25 cellular contexts compared by ENCODE assay signal in the genomic region with DNA sequence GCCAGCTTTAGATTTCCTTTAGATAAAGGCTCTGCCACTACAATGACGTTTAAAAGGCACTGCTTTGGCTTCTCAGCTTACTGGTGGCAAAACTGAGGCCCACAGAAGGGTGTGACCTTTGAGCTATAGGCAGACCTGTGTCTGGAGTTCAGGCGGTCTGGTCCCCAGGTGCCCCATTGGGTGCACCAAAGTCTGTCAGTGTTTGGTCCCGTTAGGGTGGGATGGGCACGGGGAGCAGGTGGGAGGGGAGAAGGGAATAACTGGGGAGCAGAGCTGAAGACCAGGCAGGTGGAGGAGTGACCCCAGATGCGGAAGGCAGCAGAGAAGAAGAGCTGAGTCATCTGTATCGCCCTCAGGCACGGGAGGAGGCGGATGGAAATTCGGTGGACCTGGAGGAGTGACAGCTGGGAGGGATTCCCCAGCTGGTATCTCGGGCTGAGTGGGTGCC. TPM values are rescaled to one million over a fixed set of nuclear protein-coding genes. Genes with fewer than 3 reads are reported as not detected.
DNase-seq lines count a peak whose midpoint lies in the region; ATAC-seq, FAIRE-seq and TF ChIP-seq lines count a peak whose summit lies in the region.
"Had no signal": no experiment of that assay in that cellular context is flagged by ENCODE, and none has a peak within 500 bp of the region (broad histone marks: within the 10 kb centered on the region; RNA-seq: fewer than 3 reads in every experiment).

No MANE protein-coding gene starts in this region.

- H3K4me2 ChIP-seq in HepG2 (ENCODE audit: low read depth, low read length) = peak overlapping the region; percentile 6

- H2AFZ ChIP-seq in HepG2 (ENCODE audit: low read length) = no peak overlapping the region

- H3K4me3 ChIP-seq in HepG2 (replicated peaks in 1 of 3; ENCODE audit: insufficient read depth in 1 of 3, low read depth in 2 of 3, low read length in 3 of 3) (no peak overlapping the region), right lobe of liver (no peak overlapping the region), suprapubic skin (no peak overlapping the region)
- H3K4me3 ChIP-seq in naive thymus-derived CD4-positive, alpha-beta T cell (ENCODE audit: low read length) = no peak overlapping the region
- H3K4me3 ChIP-seq: lower lobe of right lung, mucosa of descending colon, stomach, tibial nerve had no signal

- TF ChIP-seq CTCF in HepG2 (CRISPR knock-in tag; IDR thresholded peaks at IDR 0.05) (no peak), right lobe of liver (IDR thresholded peaks at IDR 0.05) (no peak), suprapubic skin (IDR thresholded peaks at IDR 0.05) (no peak)

- TF ChIP-seq RAD21 in HepG2 (CRISPR knock-in tag; IDR thresholded peaks at IDR 0.05) = no peak

- no peaks in the 10 kb centered on the region for H3K79me2 ChIP-seq in HepG2 (ENCODE audit: insufficient read depth, low read length)

- no TSS peak for BruUV-seq in HepG2 (replicated peaks; lab: Mats Ljungman, UMichigan)

- no peaks in the 10 kb centered on the region for H3K9me3 Mint-ChIP-seq in central memory CD8-positive, alpha-beta T cell
- H3K9me3 Mint-ChIP-seq in naive thymus-derived CD4-positive, alpha-beta T cell = peaks cover 0 to 1% (median 0%) of the 10 kb centered on the region in 11 donors
- H3K9me3 Mint-ChIP-seq: activated CD8-positive, alpha-beta T cell treated with anti-CD3 and anti-CD28 coated beads for 36 hours; activated T-cell treated with anti-CD3 and anti-CD28 coated beads, Interleukin-2, amount 50 U/mL, for 4 hours; dendritic cell treated with granulocyte-macrophage colony-stimulating factor and Interleukin-4, amounts not matched to agents 40 ng/mL and 50 ng/mL, for 4 days; IgD-negative memory B cell had no signal

- H3K9me3 ChIP-seq in HepG2 (ENCODE audit: low read length) (no peaks in the 10 kb centered on the region), right lobe of liver (no peaks in the 10 kb centered on the region), suprapubic skin (no peaks in the 10 kb centered on the region)
- no peaks in the 10 kb centered on the region for H3K9me3 ChIP-seq in naive thymus-derived CD4-positive, alpha-beta T cell (ENCODE audit: control insufficient read depth in 2 of 3, low read length in 3 of 3)
- H3K9me3 ChIP-seq: lower lobe of right lung, mucosa of descending colon, stomach, tibial nerve had no signal

- POLR2A ChIA-PET in HepG2 (lab: Yijun Ruan, JAX) = interaction anchor here (0.6 to 2.1 kb wide), 4 partner anchors 20 to 250 kb away, joined by 3 to 8 read pairs (median 4); partner anchors contain the start of gene GCAT
- POLR2A ChIA-PET in naive thymus-derived CD4-positive, alpha-beta T cell (lab: Charles Lee) = no interaction called here

- no peaks in the 10 kb centered on the region for H3K27me3 ChIP-seq in HepG2 (ENCODE audit: control insufficient read depth in 1 of 2, insufficient read depth in 2 of 2, low read length in 2 of 2)
- H3K27me3 ChIP-seq in right lobe of liver = no peaks in the 10 kb centered on the region
- no peaks in the 10 kb centered on the region for H3K27me3 ChIP-seq in suprapubic skin
- no peaks in the 10 kb centered on the region for H3K27me3 ChIP-seq in naive thymus-derived CD4-positive, alpha-beta T cell (ENCODE audit: control insufficient read depth in 2 of 2, insufficient read depth in 2 of 2, low read length in 2 of 2)
- H3K27me3 ChIP-seq: stomach, tibial nerve had no signal

- peaks cover 14% of the 10 kb centered on the region for H3K36me3 Mint-ChIP-seq in central memory CD8-positive, alpha-beta T cell (ENCODE audit: insufficient read depth)
- H3K36me3 Mint-ChIP-seq in naive thymus-derived CD4-positive, alpha-beta T cell = peaks cover 4 to 14% (median 9%) of the 10 kb centered on the region in 5 donors

- no peaks in the 10 kb centered on the region for H4K20me1 ChIP-seq in HepG2 (ENCODE audit: insufficient read depth, low read length)

- H3K4me1 ChIP-seq in HepG2 (ENCODE audit: insufficient read depth, low read length) = peaks cover 57% of the 10 kb centered on the region
- H3K4me1 ChIP-seq in right lobe of liver = peaks cover 0 to 31% (median 15%) of the 10 kb centered on the region in 4 donors
- peaks cover 14% of the 10 kb centered on the region for H3K4me1 ChIP-seq in suprapubic skin
- no peaks in the 10 kb centered on the region for H3K4me1 ChIP-seq in naive thymus-derived CD4-positive, alpha-beta T cell (ENCODE audit: control insufficient read depth in 2 of 2, insufficient read depth in 2 of 2, low read length in 2 of 2)
- H3K4me1 ChIP-seq: lower lobe of right lung had no signal

- H3K4me3 Mint-ChIP-seq in central memory CD8-positive, alpha-beta T cell = no peak overlapping the region
- no peak overlapping the region for H3K4me3 Mint-ChIP-seq in naive thymus-derived CD4-positive, alpha-beta T cell
- H3K4me3 Mint-ChIP-seq: activated CD8-positive, alpha-beta T cell treated with anti-CD3 and anti-CD28 coated beads for 36 hours; activated T-cell treated with anti-CD3 and anti-CD28 coated beads, Interleukin-2, amount 50 U/mL, for 4 hours; dendritic cell treated with granulocyte-macrophage colony-stimulating factor and Interleukin-4, amounts not matched to agents 40 ng/mL and 50 ng/mL, for 4 days; IgD-negative memory B cell had no signal

- ATAC-seq in HepG2 (no peak), right lobe of liver (no peak)
- no peak for ATAC-seq in central memory CD8-positive, alpha-beta T cell (replicated peaks; ENCODE audit: extremely low read depth, poor library complexity, severe bottlenecking)
- ATAC-seq in naive thymus-derived CD4-positive, alpha-beta T cell = no peak
- ATAC-seq: activated CD8-positive, alpha-beta T cell treated with anti-CD3 and anti-CD28 coated beads for 36 hours; activated T-cell treated with anti-CD3 and anti-CD28 coated beads, Interleukin-2, amount 50 U/mL, for 4 hours; lower lobe of right lung; mucosa of descending colon had no signal

- FAIRE-seq in HepG2 (lab: Jason Lieb, UNC) = peak; percentile 40
- FAIRE-seq: D721Med, endometrium had no signal

- TF ChIP-seq EP300 in HepG2 (IDR thresholded peaks at IDR 0.05; ENCODE audit: low read depth in 2 of 2, low read length in 2 of 2) (no peak), HepG2 (CRISPR knock-in tag; IDR thresholded peaks at IDR 0.05; ENCODE audit: borderline replicate concordance) (no peak), suprapubic skin (IDR thresholded peaks at IDR 0.05) (no peak)

- WGBS in HepG2 (ENCODE audit: low lambda C conversion rate) = 61% methylated on average over 9 of the region's 10 CpGs
- WGBS in right lobe of liver (ENCODE audit: insufficient coverage, low coverage, low lambda C conversion rate, missing lambda C conversion rate) = 63% methylated on average over 8 of the region's 10 CpGs
- 44% methylated on average over 10 of the region's 10 CpGs for WGBS in suprapubic skin

- H3K27ac ChIP-seq in HepG2 (ENCODE audit: extremely low read length, insufficient read depth, low read length) = no peak overlapping the region
- H3K27ac ChIP-seq in right lobe of liver = no peak overlapping the region
- H3K27ac ChIP-seq in suprapubic skin = peak overlapping the region; percentile 11
- H3K27ac ChIP-seq in naive thymus-derived CD4-positive, alpha-beta T cell (ENCODE audit: low read depth, low read length) = no peak overlapping the region
- H3K27ac ChIP-seq: C4-2B, lower lobe of right lung, stomach, tibial nerve had no signal

- in situ Hi-C loops in HepG2 (cut with HindIII; ENCODE audit: extremely low pct_ligation_motif_present, low pct_unique_long_range_greater_than_20kb) = no loop called here

- no peaks in the 10 kb centered on the region for H3K27me3 Mint-ChIP-seq in central memory CD8-positive, alpha-beta T cell
- no peaks in the 10 kb centered on the region for H3K27me3 Mint-ChIP-seq in naive thymus-derived CD4-positive, alpha-beta T cell
- H3K27me3 Mint-ChIP-seq: activated CD8-positive, alpha-beta T cell treated with anti-CD3 and anti-CD28 coated beads for 36 hours; dendritic cell treated with granulocyte-macrophage colony-stimulating factor and Interleukin-4, amounts not matched to agents 40 ng/mL and 50 ng/mL, for 4 days; IgD-negative memory B cell; progenitor cell of endocrine pancreas had no signal

- CTCF ChIA-PET in HepG2 (lab: Yijun Ruan, JAX; ENCODE audit: low intra/inter-chr PET ratio, low total read pairs) = no interaction called here
- CTCF ChIA-PET in naive thymus-derived CD4-positive, alpha-beta T cell (lab: Charles Lee) = no interaction called here

- peaks cover 6% of the 10 kb centered on the region for H3K4me1 Mint-ChIP-seq in central memory CD8-positive, alpha-beta T cell
- peaks cover 0 to 9% (median 0%) of the 10 kb centered on the region in 7 donors for H3K4me1 Mint-ChIP-seq in naive thymus-derived CD4-positive, alpha-beta T cell

- peaks cover 2 to 24% of the 10 kb centered on the region in 2 experiments; a peak in 4 of 5 replicates for H3K36me3 ChIP-seq in HepG2 (replicated peaks in 1 of 2; ENCODE audit: control insufficient read depth in 1 of 2, insufficient read depth in 2 of 2, low read length in 2 of 2)
- H3K36me3 ChIP-seq in right lobe of liver = peaks cover 0 to 14% (median 10%) of the 10 kb centered on the region in 4 donors
- H3K36me3 ChIP-seq in suprapubic skin = peaks cover 79% of the 10 kb centered on the region
- H3K36me3 ChIP-seq in naive thymus-derived CD4-positive, alpha-beta T cell (ENCODE audit: control insufficient read depth in 2 of 3, insufficient read depth in 3 of 3, low read length in 3 of 3) = peaks cover 0 to 37% (median 0%) of the 10 kb centered on the region in 3 experiments

- H3K27ac Mint-ChIP-seq in central memory CD8-positive, alpha-beta T cell (ENCODE audit: low read depth) = peak overlapping the region; percentile 10
- H3K27ac Mint-ChIP-seq in naive thymus-derived CD4-positive, alpha-beta T cell = no peak overlapping the region
- H3K27ac Mint-ChIP-seq: activated CD8-positive, alpha-beta T cell treated with anti-CD3 and anti-CD28 coated beads for 36 hours; dendritic cell treated with granulocyte-macrophage colony-stimulating factor and Interleukin-4, amounts not matched to agents 40 ng/mL and 50 ng/mL, for 4 days; IgD-negative memory B cell; progenitor cell of endocrine pancreas had no signal

- intact Hi-C loops in HepG2 (cut with micrococcal nuclease; ENCODE audit: unreplicated experiment) = no loop called here
- intact Hi-C loops in right lobe of liver (cut with DNase I) = no loop called here
- intact Hi-C loops in naive thymus-derived CD4-positive, alpha-beta T cell (cut with micrococcal nuclease) = no loop called here

- no peak overlapping the region for H3K9ac ChIP-seq in HepG2 (ENCODE audit: insufficient read depth, low read depth, low read length)

- no peak for DNase-seq in HepG2 (ENCODE audit: low spot score)
- no peak for DNase-seq in right lobe of liver
- DNase-seq in NCI-H226 = peak; percentile 53
- DNase-seq in central memory CD8-positive, alpha-beta T cell (ENCODE audit: low spot score in 2 of 2) = no peak
- DNase-seq in suprapubic skin (ENCODE audit: low spot score in 2 of 2) = no peak
- DNase-seq in naive thymus-derived CD4-positive, alpha-beta T cell = no peak
- DNase-seq in NCI-H1930 (lab: John Stamatoyannopoulos, UW) = no peak
- no peak for DNase-seq in T1000 (lab: John Stamatoyannopoulos, UW)
- DNase-seq: activated CD8-positive, alpha-beta T cell treated with anti-CD3 and anti-CD28 coated beads for 36 hours; activated naive CD4-positive, alpha-beta T cell; activated T-cell treated with anti-CD3 and anti-CD28 coated beads, Interleukin-2, amount 50 U/mL, for 4 hours; glutamatergic neuron; HCEC 1CT; lower lobe of right lung; mucosa of descending colon; NCI-H1436 treated with DMSO at 0.1 percent for 48 hours; stimulated activated CD4-positive, alpha-beta T cell treated with anti-CD3 and anti-CD28 coated beads, Interleukin-15, amount 100 ng/mL, for 24 hours; stomach had no signal

- TF ChIP-seq POLR2A in HepG2 (IDR thresholded peaks at IDR 0.05; ENCODE audit: insufficient read depth in 1 of 2, low read depth in 2 of 2, low read length in 2 of 2) (no peak), right lobe of liver (IDR thresholded peaks at IDR 0.05) (no peak), suprapubic skin (IDR thresholded peaks at IDR 0.05) (no peak)

RNA-seq across cellular contexts. Expression of gene GCAT, which starts 45.3 kb away (rescaled TPM):
- 50.3 and 56.8 TPM in 2 replicates for total RNA-seq in HepG2 (2016; rRNA removed; fragmentation: Illumina TruSeq; extraction: Trizol)
- 23.1 and 31.8 TPM in 2 replicates for total RNA-seq in HepG2 (2016; cell fraction: cytosol; rRNA removed; fragmentation: Illumina TruSeq; extraction: Trizol; ENCODE audit: low read depth)
- 52.6 and 58.0 TPM in 2 replicates for total RNA-seq in HepG2 (2016; cell fraction: insoluble cytoplasmic fraction; rRNA removed; fragmentation: Illumina TruSeq; extraction: Trizol)
- 32.9 and 38.6 TPM in 2 replicates for total RNA-seq in HepG2 (2016; cell fraction: membrane; rRNA removed; fragmentation: Illumina TruSeq; extraction: Trizol)
- 22.7 and 25.7 TPM in 2 replicates for total RNA-seq in HepG2 (2016; cell fraction: nucleus; rRNA removed; fragmentation: Illumina TruSeq; extraction: Trizol)
- 24.6 and 28.0 TPM in 2 replicates for polyA plus RNA-seq in HepG2 (2011; rRNA removed)
- polyA plus RNA-seq in HepG2 (2011; cell fraction: cytosol; rRNA removed) = 15.8 and 37.3 TPM in 2 replicates
- polyA plus RNA-seq in HepG2 (2011; cell fraction: nucleus; rRNA removed) = 35.2 and 54.6 TPM in 2 replicates
- polyA plus RNA-seq in HepG2 (2012) = 10.3 and 20.4 TPM in 2 replicates
- 22.8 and 31.3 TPM in 2 replicates for polyA plus RNA-seq in HepG2 (2016; cell fraction: cytosol; fragmentation: Illumina TruSeq; extraction: Trizol; ENCODE audit: low read depth)
- 55.4 and 57.3 TPM in 2 replicates for polyA plus RNA-seq in HepG2 (2016; cell fraction: insoluble cytoplasmic fraction; fragmentation: Illumina TruSeq; extraction: Trizol; ENCODE audit: low read depth)
- 28.0 and 32.8 TPM in 2 replicates for polyA plus RNA-seq in HepG2 (2016; cell fraction: membrane; fragmentation: Illumina TruSeq; extraction: Trizol; ENCODE audit: low read depth)
- 37.4 and 40.9 TPM in 2 replicates for polyA plus RNA-seq in HepG2 (2016; cell fraction: nucleus; fragmentation: Illumina TruSeq; extraction: Trizol; ENCODE audit: insufficient read depth, low read depth)
- polyA minus RNA-seq in HepG2 (2011; rRNA and poly(A)+ RNA removed; ENCODE audit: low replicate concordance) = 8.3 and 44.9 TPM in 2 replicates
- 21.9 and 27.6 TPM in 2 replicates for polyA minus RNA-seq in HepG2 (2011; cell fraction: cytosol; rRNA and poly(A)+ RNA removed)
- 18.2 TPM in 2 replicates for polyA minus RNA-seq in HepG2 (2011; cell fraction: nucleus; rRNA and poly(A)+ RNA removed)
- 10 to 100 TPM; 21.9 to 43.0 (median 29.8) TPM for total RNA-seq in right lobe of liver
- 10 to 100 TPM; 11.3 to 34.5 (median 20.1) TPM for total RNA-seq in suprapubic skin
- 10 to 100 TPM in 1 of 5 experiments, 1 to 10 TPM in 4; 1.1 to 14.6 (median 5.4) TPM for total RNA-seq in naive thymus-derived CD4-positive, alpha-beta T cell
- polyA plus RNA-seq in naive thymus-derived CD4-positive, alpha-beta T cell = 1 to 10 TPM; 7.8 to 8.1 TPM
